Comparison of ENCODE assay signal across 17 cellular contexts in genomic region chr20:62609811-62610757, GRCh38.
"Had no signal": no experiment of that assay in that cellular context is flagged by ENCODE, and none has a peak within 500 bp of the region (broad histone marks: within the 10 kb centered on the region; RNA-seq: fewer than 3 reads in every experiment).

No MANE protein-coding gene starts in this region.

- H3K4me3 Mint-ChIP-seq: dendritic cell treated with granulocyte-macrophage colony-stimulating factor and Interleukin-4, amounts not matched to agents 40 ng/mL and 50 ng/mL, for 4 days; effector memory CD8-positive, alpha-beta T cell; naive thymus-derived CD8-positive, alpha-beta T cell had no signal

- H3K27me3 ChIP-seq: hepatocyte had no signal

- DNase-seq: effector memory CD8-positive, alpha-beta T cell; esophagus squamous epithelium; foreskin fibroblast; left colon; mammary epithelial cell; naive thymus-derived CD8-positive, alpha-beta T cell; sigmoid colon; stimulated activated CD4-positive, alpha-beta T cell treated with anti-CD3 and anti-CD28 coated beads, Interleukin-2, amount 100 ng/mL, for 24 hours; stimulated activated CD4-positive, alpha-beta T cell treated with anti-CD3 and anti-CD28 coated beads, Interleukin-4, amount 100 ng/mL, for 4 hours; stimulated activated naive CD4-positive, alpha-beta T cell; stomach; substantia nigra; transverse colon had no signal

- H3K36me3 Mint-ChIP-seq: naive thymus-derived CD8-positive, alpha-beta T cell had no signal

- H3K27ac Mint-ChIP-seq: dendritic cell treated with granulocyte-macrophage colony-stimulating factor and Interleukin-4, amounts not matched to agents 40 ng/mL and 50 ng/mL, for 4 days had no signal

- H3K4me3 ChIP-seq: esophagus squamous epithelium, hepatocyte, sigmoid colon, skin epidermis, stomach, thoracic aorta, transverse colon had no signal

- H3K9me3 ChIP-seq: stomach, thoracic aorta, transverse colon had no signal

- H3K9me3 Mint-ChIP-seq: effector memory CD8-positive, alpha-beta T cell had no signal

- H2AFZ ChIP-seq: hepatocyte had no signal

- H3K4me2 ChIP-seq: hepatocyte had no signal

- H3K79me2 ChIP-seq: hepatocyte had no signal

- H3K27ac ChIP-seq: esophagus squamous epithelium, hepatocyte, sigmoid colon, skin epidermis, stomach, thoracic aorta, transverse colon had no signal

- ATAC-seq: effector memory CD8-positive, alpha-beta T cell; left colon; naive thymus-derived CD8-positive, alpha-beta T cell had no signal

- H3K36me3 ChIP-seq: esophagus squamous epithelium, sigmoid colon, stomach, thoracic aorta, transverse colon had no signal
